In the genomic region with DNA sequence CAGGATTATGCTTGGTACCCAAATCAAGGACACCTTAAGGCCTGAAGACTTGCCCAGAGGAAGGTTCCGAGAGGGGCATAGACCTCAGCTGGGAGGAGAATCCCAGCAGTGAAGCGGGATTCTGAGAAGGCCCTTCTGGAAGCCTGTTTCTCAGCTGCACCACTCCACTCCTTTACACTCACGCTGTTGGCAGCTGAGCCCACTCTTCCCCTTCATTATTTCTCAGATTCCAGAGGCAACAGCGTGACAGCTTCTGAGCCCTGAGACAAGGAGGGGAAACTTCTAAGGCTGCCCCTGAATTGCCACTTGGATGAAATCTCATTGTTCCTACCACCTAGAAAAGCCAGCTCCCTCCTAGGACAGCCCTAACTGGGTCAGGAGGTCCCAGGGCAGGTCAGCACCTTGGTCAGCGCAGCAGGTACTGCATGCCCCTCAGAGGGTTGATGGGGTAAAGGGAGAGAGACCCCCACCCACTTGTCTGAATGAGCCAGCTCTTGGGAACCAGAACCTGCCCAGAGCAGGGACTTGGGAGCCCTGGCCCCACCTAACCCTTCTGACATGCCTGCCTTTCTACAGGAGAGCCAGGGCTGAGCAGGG, we compare ENCODE assay signal across 15 cellular contexts.
"Had no signal": no experiment of that assay in that cellular context is flagged by ENCODE, and none has a peak within 500 bp of the region (broad histone marks: within the 10 kb centered on the region; RNA-seq: fewer than 3 reads in every experiment).

No MANE protein-coding gene starts in this region.

- H3K4me3 Mint-ChIP-seq: activated naive CD4-positive, alpha-beta T cell treated with anti-CD3 and anti-CD28 coated beads, Interleukin-2, amount 50 U/mL, for 24 hours; brain; central memory CD8-positive, alpha-beta T cell; dendritic cell treated with granulocyte-macrophage colony-stimulating factor and Interleukin-4, amounts not matched to agents 40 ng/mL and 50 ng/mL, for 4 days; immature natural killer cell; naive B cell; stimulated activated naive CD8-positive, alpha-beta T cell treated with anti-CD3 and anti-CD28 coated beads, Interleukin-15, Interleukin-2, amounts not matched to agents 100 ng/mL and 50 ng/mL, for 24 hours; T-helper 1 cell treated with Interleukin-12 subunit alpha and Interleukin-12 subunit beta and Interleukin-4 antibody, amounts not matched to agents 30 μg/mL and 1 μg/mL, for 36 hours had no signal

- H3K27me3 Mint-ChIP-seq: activated naive CD4-positive, alpha-beta T cell treated with anti-CD3 and anti-CD28 coated beads, Interleukin-2, amount 50 U/mL, for 24 hours had no signal

- H3K27ac ChIP-seq: lower lobe of right lung, neutrophil had no signal

- H3K36me3 ChIP-seq: lower lobe of right lung, neutrophil had no signal

- H3K9me3 ChIP-seq: lower lobe of right lung, neutrophil had no signal

- ATAC-seq: lower lobe of right lung had no signal

- H3K9me3 Mint-ChIP-seq: activated naive CD4-positive, alpha-beta T cell treated with anti-CD3 and anti-CD28 coated beads, Interleukin-2, amount 50 U/mL, for 24 hours; brain; central memory CD8-positive, alpha-beta T cell; dendritic cell treated with granulocyte-macrophage colony-stimulating factor and Interleukin-4, amounts not matched to agents 40 ng/mL and 50 ng/mL, for 4 days; immature natural killer cell; naive B cell; stimulated activated naive CD8-positive, alpha-beta T cell treated with anti-CD3 and anti-CD28 coated beads, Interleukin-15, Interleukin-2, amounts not matched to agents 100 ng/mL and 50 ng/mL, for 24 hours; T-helper 1 cell treated with Interleukin-12 subunit alpha and Interleukin-12 subunit beta and Interleukin-4 antibody, amounts not matched to agents 30 μg/mL and 1 μg/mL, for 36 hours had no signal

- H3K4me3 ChIP-seq: lower lobe of right lung had no signal

- H3K36me3 Mint-ChIP-seq: activated naive CD4-positive, alpha-beta T cell treated with anti-CD3 and anti-CD28 coated beads, Interleukin-2, amount 50 U/mL, for 24 hours; brain; naive B cell had no signal

- H3K27ac Mint-ChIP-seq: activated naive CD4-positive, alpha-beta T cell treated with anti-CD3 and anti-CD28 coated beads, Interleukin-2, amount 50 U/mL, for 24 hours; brain; dendritic cell treated with granulocyte-macrophage colony-stimulating factor and Interleukin-4, amounts not matched to agents 40 ng/mL and 50 ng/mL, for 4 days; immature natural killer cell; stimulated activated naive CD8-positive, alpha-beta T cell treated with anti-CD3 and anti-CD28 coated beads, Interleukin-15, Interleukin-2, amounts not matched to agents 100 ng/mL and 50 ng/mL, for 24 hours; T-helper 1 cell treated with Interleukin-12 subunit alpha and Interleukin-12 subunit beta and Interleukin-4 antibody, amounts not matched to agents 30 μg/mL and 1 μg/mL, for 36 hours had no signal

- H3K4me1 Mint-ChIP-seq: activated naive CD4-positive, alpha-beta T cell treated with anti-CD3 and anti-CD28 coated beads, Interleukin-2, amount 50 U/mL, for 24 hours; central memory CD8-positive, alpha-beta T cell; immature natural killer cell; naive B cell had no signal

- DNase-seq: activated CD4-positive, alpha-beta T cell treated with anti-CD3 and anti-CD28 coated beads, Interleukin-2, amount 50 U/mL, for 1 hour; erythroblast; hippocampal formation; immature natural killer cell; lower lobe of right lung; naive B cell; stimulated activated CD4-positive, alpha-beta T cell treated with anti-CD3 and anti-CD28 coated beads, Interleukin-4, amount 100 ng/mL, for 1 hour; stimulated activated CD8-positive, alpha-beta memory T cell treated with anti-CD3 and anti-CD28 coated beads, Interleukin-4, amount 100 ng/mL, for 48 hours had no signal
